ENCODE assay signal across 15 cellular contexts in genomic region chr2:44927979-44928659, GRCh38. TPM values are rescaled to one million over a fixed set of nuclear protein-coding genes. Genes with fewer than 3 reads are reported as not detected.
A peak's percentile ranks its signal among the peaks of the same experiment; 100 is the strongest.
DNase-seq lines count a peak whose midpoint lies in the region; ATAC-seq, FAIRE-seq and TF ChIP-seq lines count a peak whose summit lies in the region.
"Had no signal": no experiment of that assay in that cellular context is flagged by ENCODE, and none has a peak within 500 bp of the region (broad histone marks: within the 10 kb centered on the region; RNA-seq: fewer than 3 reads in every experiment).

No MANE protein-coding gene starts in this region.

- no peak overlapping the region for H3K27ac Mint-ChIP-seq in activated B cell treated with CpG ODN at 0.5 μM for 24 hours
- H3K27ac Mint-ChIP-seq: CD8-positive, alpha-beta T cell had no signal

- peaks cover 6 to 11% (median 10%) of the 10 kb centered on the region in 3 donors for H3K4me1 ChIP-seq in skeletal muscle tissue (ENCODE audit: control insufficient read depth in 3 of 3, insufficient read depth in 3 of 3, low read length in 3 of 3)

- no peaks in the 10 kb centered on the region for H3K9me3 ChIP-seq in skeletal muscle tissue (ENCODE audit: control insufficient read depth in 3 of 3, low read length in 3 of 3)

- CTCF ChIA-PET in activated B cell treated with CpG ODN at 0.5 μM for 24 hours (lab: Charles Lee), result interaction anchor here (1.2 kb wide), 1 partner anchor 449 kb away, joined by 5 read pairs; no protein-coding TSS in a partner anchor

- peaks cover 28% of the 10 kb centered on the region for H3K4me1 Mint-ChIP-seq in activated B cell treated with CpG ODN at 0.5 μM for 24 hours

- H3K4me3 ChIP-seq in H7 (ENCODE audit: insufficient read depth, low read depth, low read length), result peak overlapping the region; percentile 24
- H3K4me3 ChIP-seq in skeletal muscle tissue (ENCODE audit: low read length in 3 of 3), result peak overlapping the region; percentile 16 to 56 (median 54)

- DNase-seq in H7 (peak; percentile 75), activated B cell treated with CpG ODN at 0.5 μM for 24 hours (no peak), left kidney (ENCODE audit: low read depth, low spot score) (peak; percentile 58), H54 (ENCODE audit: insufficient read length, low spot score) (no peak), left lobe of liver (ENCODE audit: low spot score) (no peak)
- DNase-seq: activated naive CD4-positive, alpha-beta T cell treated with anti-CD3 and anti-CD28 coated beads, Interleukin-2, amount 50 U/mL, for 16 hours; CD8-positive, alpha-beta T cell; cerebellar nuclear complex; midbrain; NCI-H1436; NCI-H69; substantia nigra had no signal

- H3K36me3 ChIP-seq in H7 (replicated peaks; ENCODE audit: control insufficient read depth, insufficient read depth, low read length) (no peaks in the 10 kb centered on the region), skeletal muscle tissue (ENCODE audit: control insufficient read depth in 3 of 3, insufficient read depth in 3 of 3, low read length in 3 of 3) (no peaks in the 10 kb centered on the region)

- POLR2A ChIA-PET in activated B cell treated with CpG ODN at 0.5 μM for 24 hours (lab: Charles Lee), result no interaction called here

- TF ChIP-seq CTCF in activated B cell treated with CpG ODN at 0.5 μM for 24 hours (IDR thresholded peaks at IDR 0.05), result no peak

- H3K27me3 ChIP-seq in H7 (ENCODE audit: control insufficient read depth, insufficient read depth, low read length) (peaks cover 96% of the 10 kb centered on the region), skeletal muscle tissue (ENCODE audit: control insufficient read depth in 3 of 3, insufficient read depth in 3 of 3, low read length in 3 of 3) (peaks cover 74 to 84% (median 80%) of the 10 kb centered on the region in 3 donors)

- H3K4me3 Mint-ChIP-seq in activated B cell treated with CpG ODN at 0.5 μM for 24 hours, result peak overlapping the region; percentile 8
- H3K4me3 Mint-ChIP-seq: CD8-positive, alpha-beta T cell had no signal

- no peak for TF ChIP-seq POLR2A in H54 (IDR thresholded peaks at IDR 0.05; ENCODE audit: low read depth, low read length)

- no peaks in the 10 kb centered on the region for H3K9me3 Mint-ChIP-seq in activated B cell treated with CpG ODN at 0.5 μM for 24 hours
- H3K9me3 Mint-ChIP-seq: CD8-positive, alpha-beta T cell had no signal

- H3K27me3 Mint-ChIP-seq in activated B cell treated with CpG ODN at 0.5 μM for 24 hours, result peaks cover 72% of the 10 kb centered on the region

- ATAC-seq in activated B cell treated with CpG ODN at 0.5 μM for 24 hours (ENCODE audit: low read depth) (no peak), left lobe of liver (no peak), GM18870 (IDR thresholded peaks at IDR 0.05; ENCODE audit: unreplicated experiment) (no peak)
- ATAC-seq: CD8-positive, alpha-beta T cell had no signal

- H3K9ac ChIP-seq in skeletal muscle tissue (ENCODE audit: low read depth in 1 of 3, low read length in 3 of 3), result peak overlapping the region in 2 of 3 donors; percentile 14 to 25

- no peaks in the 10 kb centered on the region for H3K36me3 Mint-ChIP-seq in activated B cell treated with CpG ODN at 0.5 μM for 24 hours (ENCODE audit: low read depth)
- H3K36me3 Mint-ChIP-seq: CD8-positive, alpha-beta T cell had no signal

- FAIRE-seq in H54 (lab: Jason Lieb, UNC), result no peak

- H3K27ac ChIP-seq in skeletal muscle tissue (ENCODE audit: low read depth, low read length), result no peak overlapping the region

- intact Hi-C loops in activated B cell treated with CpG ODN at 0.5 μM for 24 hours (cut with micrococcal nuclease), result no loop called here

RNA-seq across cellular contexts. Expression of gene SIX3, which starts 13.4 kb away (rescaled TPM):
- total RNA-seq in H7 (2014; rRNA removed; shearing (Covaris generic)), result 1.7 and 3.0 TPM in 2 replicates
- not detected in 2 replicates for total RNA-seq in activated B cell treated with CpG ODN at 0.5 μM for 24 hours
- total RNA-seq in skeletal muscle tissue, result not detected
- total RNA-seq in left lobe of liver, result not detected
- total RNA-seq: pulmonary artery endothelial cell had no signal

Comparison
In these comparisons a context has a peak if more than half of its experiments do, and no peak if none do; other contexts are left out.
1. DNase-seq: peak in H7 (single experiment) and left kidney (single experiment); none in activated B cell treated with CpG ODN at 0.5 μM for 24 hours (single experiment), H54 (single experiment) and left lobe of liver (single experiment).